33 cellular contexts compared by ENCODE assay signal in genomic region chr3:127539366-127540060, GRCh38.
"Had no signal": no experiment of that assay in that cellular context is flagged by ENCODE, and none has a peak within 500 bp of the region (broad histone marks: within the 10 kb centered on the region; RNA-seq: fewer than 3 reads in every experiment).

No MANE protein-coding gene starts in this region.

- DNase-seq: activated B cell treated with CpG ODN at 0.5 μM for 24 hours; activated CD4-positive, alpha-beta memory T cell treated with anti-CD3 and anti-CD28 coated beads, Interleukin-2, amount 10 ng/mL, durations not matched to agents 7 days and 5 days; activated CD4-positive, alpha-beta T cell treated with anti-CD3 and anti-CD28 coated beads for 1 hour; activated CD4-positive, alpha-beta T cell treated with anti-CD3 and anti-CD28 coated beads for 48 hours; activated gamma-delta T cell treated with Interleukin-2 at 50 U/mL for 16 hours; activated naive CD4-positive, alpha-beta T cell treated with anti-CD3 and anti-CD28 coated beads for 36 hours; activated T-cell treated with anti-CD3 and anti-CD28 coated beads, Interleukin-2, amount 50 U/mL, for 1 hour; activated T-cell treated with anti-CD3 and anti-CD28 coated beads, Interleukin-2, amount 50 U/mL, for 72 hours; body of pancreas; caudate nucleus; cerebellar nuclear complex; NCI-H1092 treated with DMSO at 0.1 percent for 48 hours; NCI-H146; NCI-H187; NCI-H2029 treated with DMSO at 0.1 percent for 48 hours; NCI-H2107; NCI-H2171; NCI-H446 treated with DMSO at 0.1 percent for 48 hours; NCI-H524; NCI-H69; NCI-H82; SIG-M5; T-cell; T-helper 2 cell; T-helper 9 cell had no signal

- H3K27ac ChIP-seq: adrenal gland, body of pancreas, breast epithelium, VCaP had no signal

- H3K4me1 Mint-ChIP-seq: activated CD4-positive, alpha-beta memory T cell treated with anti-CD3 and anti-CD28 coated beads, Interleukin-2, amount 10 ng/mL, durations not matched to agents 7 days and 5 days; activated T-helper 17 cell treated with anti-CD3 and anti-CD28 coated beads, Interleukin-2, amount 50 U/mL, for 72 hours had no signal

- H3K9me3 ChIP-seq: adrenal gland, body of pancreas, breast epithelium had no signal

- H3K27ac Mint-ChIP-seq: activated B cell treated with CpG ODN at 0.5 μM for 24 hours; activated CD4-positive, alpha-beta memory T cell treated with anti-CD3 and anti-CD28 coated beads, Interleukin-2, amount 10 ng/mL, durations not matched to agents 7 days and 5 days; activated naive CD4-positive, alpha-beta T cell treated with anti-CD3 and anti-CD28 coated beads for 36 hours; activated naive CD4-positive, alpha-beta T cell treated with anti-CD3 and anti-CD28 coated beads, Interleukin-2, amount 50 U/mL, for 72 hours; activated T-cell treated with anti-CD3 and anti-CD28 coated beads, Interleukin-2, amount 50 U/mL, for 72 hours; activated T-helper 17 cell treated with anti-CD3 and anti-CD28 coated beads, Interleukin-2, amount 50 U/mL, for 72 hours; T-cell had no signal

- H3K4me1 ChIP-seq: adrenal gland, breast epithelium had no signal

- H3K4me3 ChIP-seq: adrenal gland, body of pancreas, breast epithelium, K562 had no signal

- ATAC-seq: activated naive CD4-positive, alpha-beta T cell treated with anti-CD3 and anti-CD28 coated beads, Interleukin-2, amount 50 U/mL, for 72 hours; activated T-cell treated with anti-CD3 and anti-CD28 coated beads, Interleukin-2, amount 50 U/mL, for 72 hours; activated T-helper 17 cell treated with anti-CD3 and anti-CD28 coated beads, Interleukin-2, amount 50 U/mL, for 72 hours; body of pancreas; K562; Panc1; SK-N-SH treated with all-trans-retinoic acid at 6 μM for 48 hours; T-cell had no signal

- H3K27me3 ChIP-seq: adrenal gland, body of pancreas, breast epithelium had no signal

- H3K9me3 Mint-ChIP-seq: activated B cell treated with CpG ODN at 0.5 μM for 24 hours; activated CD4-positive, alpha-beta memory T cell treated with anti-CD3 and anti-CD28 coated beads, Interleukin-2, amount 10 ng/mL, durations not matched to agents 7 days and 5 days; activated naive CD4-positive, alpha-beta T cell treated with anti-CD3 and anti-CD28 coated beads for 36 hours; activated naive CD4-positive, alpha-beta T cell treated with anti-CD3 and anti-CD28 coated beads, Interleukin-2, amount 50 U/mL, for 72 hours; activated T-cell treated with anti-CD3 and anti-CD28 coated beads, Interleukin-2, amount 50 U/mL, for 72 hours; activated T-helper 17 cell treated with anti-CD3 and anti-CD28 coated beads, Interleukin-2, amount 50 U/mL, for 72 hours; T-cell had no signal

- H3K36me3 Mint-ChIP-seq: activated naive CD4-positive, alpha-beta T cell treated with anti-CD3 and anti-CD28 coated beads, Interleukin-2, amount 50 U/mL, for 72 hours; T-cell had no signal

- H3K36me3 ChIP-seq: adrenal gland, breast epithelium had no signal

- H3K4me3 Mint-ChIP-seq: activated B cell treated with CpG ODN at 0.5 μM for 24 hours; activated CD4-positive, alpha-beta memory T cell treated with anti-CD3 and anti-CD28 coated beads, Interleukin-2, amount 10 ng/mL, durations not matched to agents 7 days and 5 days; activated naive CD4-positive, alpha-beta T cell treated with anti-CD3 and anti-CD28 coated beads for 36 hours; activated T-cell treated with anti-CD3 and anti-CD28 coated beads, Interleukin-2, amount 50 U/mL, for 72 hours; activated T-helper 17 cell treated with anti-CD3 and anti-CD28 coated beads, Interleukin-2, amount 50 U/mL, for 72 hours; T-cell had no signal
